In the genomic region with DNA sequence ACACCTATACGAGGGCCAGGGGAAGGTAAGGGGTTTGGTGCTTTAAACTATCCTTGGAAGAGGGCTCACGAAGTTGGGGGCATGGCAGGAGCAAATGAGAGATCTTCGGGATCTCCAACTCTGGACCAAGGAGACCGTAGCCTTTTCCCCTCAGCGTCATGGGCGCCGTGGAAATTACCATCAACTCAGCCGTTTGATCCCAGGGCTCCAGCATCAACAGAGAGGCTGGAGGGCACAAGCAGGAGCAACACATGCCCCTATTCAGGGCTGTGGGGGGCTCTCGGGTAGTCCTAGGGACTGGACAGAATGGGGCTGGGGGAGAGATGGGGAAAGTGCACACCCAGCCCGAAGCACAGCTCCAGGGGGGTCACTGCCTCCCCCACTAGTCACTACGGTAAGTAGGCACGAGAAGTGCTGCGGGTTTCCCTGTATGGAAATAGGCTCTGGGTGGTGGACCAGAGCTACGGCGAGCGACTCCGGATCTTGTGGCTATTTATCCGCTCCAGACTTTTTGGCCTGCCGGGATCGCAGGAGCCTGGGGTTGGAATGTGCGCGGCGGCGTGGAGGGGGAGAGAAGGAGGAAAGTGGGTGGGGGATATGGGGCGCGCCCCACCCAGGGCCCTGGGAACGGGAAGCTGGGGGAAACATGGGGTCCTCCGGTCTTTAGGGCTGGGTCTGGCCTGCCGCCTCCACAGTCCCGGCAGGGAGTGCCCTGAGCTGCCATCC, we compare ENCODE assay signal across 8 cellular contexts. TPM values are rescaled to one million over a fixed set of nuclear protein-coding genes. Genes with fewer than 3 reads are reported as not detected.
A peak's percentile ranks its signal among the peaks of the same experiment; 100 is the strongest.
DNase-seq lines count a peak whose midpoint lies in the region; ATAC-seq, FAIRE-seq and TF ChIP-seq lines count a peak whose summit lies in the region.

No MANE protein-coding gene starts in this region.

- intact Hi-C loops in thyroid gland (cut with DNase I), result no loop called here

- H3K27ac Mint-ChIP-seq in activated T-helper 17 cell treated with anti-CD3 and anti-CD28 coated beads, Interleukin-2, amount 50 U/mL, for 72 hours, result no peak overlapping the region

- peaks cover 15% of the 10 kb centered on the region for H3K27me3 Mint-ChIP-seq in activated T-helper 17 cell treated with anti-CD3 and anti-CD28 coated beads, Interleukin-2, amount 50 U/mL, for 72 hours

- peak overlapping the region; percentile 92 for H2AFZ ChIP-seq in ACC112 (ENCODE audit: low read length, unreplicated experiment)

- 3 to 4% methylated on average over 25 to 30 of the region's 30 CpGs for WGBS in thyroid gland, 2 donors

- no peak overlapping the region for H3K4me3 Mint-ChIP-seq in activated T-helper 17 cell treated with anti-CD3 and anti-CD28 coated beads, Interleukin-2, amount 50 U/mL, for 72 hours

- no peaks in the 10 kb centered on the region for H3K36me3 Mint-ChIP-seq in activated T-helper 17 cell treated with anti-CD3 and anti-CD28 coated beads, Interleukin-2, amount 50 U/mL, for 72 hours (ENCODE audit: low read depth)

- TF ChIP-seq POLR2A in thyroid gland (IDR thresholded peaks at IDR 0.05), result peak in 1 of 2 donors; percentile 23

- H3K27ac ChIP-seq in ACC112 (ENCODE audit: low read depth, low read length) (peak overlapping the region; percentile 62), thyroid gland (peak overlapping the region; percentile 82 to 94 (median 93))

- no peaks in the 10 kb centered on the region for H3K9me3 Mint-ChIP-seq in activated T-helper 17 cell treated with anti-CD3 and anti-CD28 coated beads, Interleukin-2, amount 50 U/mL, for 72 hours

- ATAC-seq in GM19395 (IDR thresholded peaks at IDR 0.05; ENCODE audit: unreplicated experiment), result no peak
- ATAC-seq in activated T-helper 17 cell treated with anti-CD3 and anti-CD28 coated beads, Interleukin-2, amount 50 U/mL, for 72 hours (replicated peaks), result no peak

- peaks cover 25% of the 10 kb centered on the region for H3K79me2 ChIP-seq in ACC112 (ENCODE audit: control insufficient read depth, insufficient read depth, low read length, unreplicated experiment)

- H3K9me3 ChIP-seq in thyroid gland, result no peaks in the 10 kb centered on the region

- no peak for FAIRE-seq in RCC 7860 (lab: Jason Lieb, UNC)

- TF ChIP-seq CTCF in thyroid gland (IDR thresholded peaks at IDR 0.05), result peak in 1 of 6 experiments; percentile 9

- H3K4me1 ChIP-seq in ACC112 (ENCODE audit: control insufficient read depth, insufficient read depth, low read length, unreplicated experiment) (peaks cover 13% of the 10 kb centered on the region), thyroid gland (peaks cover 15 to 19% of the 10 kb centered on the region in 2 donors)

- H3K36me3 ChIP-seq in ACC112 (ENCODE audit: insufficient read depth, low read length) (peaks cover 9% of the 10 kb centered on the region; the same call in 1 of the 2 replicates), thyroid gland (peaks cover 12 to 19% of the 10 kb centered on the region in 2 donors)

- H3K4me3 ChIP-seq in ACC112 (ENCODE audit: low read depth, low read length), result peak overlapping the region; percentile 90
- H3K4me3 ChIP-seq in thyroid gland (replicated peaks in 1 of 3), result peak overlapping the region; percentile 6 to 93 (median 71)

- DNase-seq in HCEC 1CT (peak; percentile 83), RCC 7860 (ENCODE audit: low spot score) (peak; percentile 72), epidermal melanocyte (ENCODE audit: insufficient read length, low spot score) (peak; percentile 94), medulla oblongata (ENCODE audit: extremely low spot score) (peak; percentile 81), thyroid gland (peak; percentile 88)

- no peaks in the 10 kb centered on the region for H3K4me1 Mint-ChIP-seq in activated T-helper 17 cell treated with anti-CD3 and anti-CD28 coated beads, Interleukin-2, amount 50 U/mL, for 72 hours

- H3K27me3 ChIP-seq in ACC112 (ENCODE audit: insufficient read depth, low read length) (no peaks in the 10 kb centered on the region), thyroid gland (no peaks in the 10 kb centered on the region)

RNA-seq across cellular contexts. Expression of a gene that starts 0.5 kb away (rescaled TPM):
- 100 to 1,000 TPM; 452 to 573 (median 527) TPM for total RNA-seq in thyroid gland
- total RNA-seq in activated T-helper 17 cell treated with anti-CD3 and anti-CD28 coated beads, Interleukin-2, amount 50 U/mL, for 72 hours, result under 1 TPM in 1 of 2 donors, not detected in 1; 0.79 TPM

RNA-seq across cellular contexts. Expression of a gene that starts 12.8 kb away (rescaled TPM):
- 100 to 1,000 TPM in 1 of 4 donors, 10 to 100 TPM in 3; 72.3 to 104 (median 77.4) TPM for total RNA-seq in thyroid gland
- total RNA-seq in activated T-helper 17 cell treated with anti-CD3 and anti-CD28 coated beads, Interleukin-2, amount 50 U/mL, for 72 hours, result 10 to 100 TPM; 33.4 to 36.0 TPM

RNA-seq across cellular contexts. Expression of a gene that starts 28.8 kb away (rescaled TPM):
- total RNA-seq in thyroid gland, result 100 to 1,000 TPM; 158 to 273 (median 251) TPM
- 100 to 1,000 TPM; 284 to 292 TPM for total RNA-seq in activated T-helper 17 cell treated with anti-CD3 and anti-CD28 coated beads, Interleukin-2, amount 50 U/mL, for 72 hours

RNA-seq across cellular contexts. Expression of a gene that starts 32.7 kb away (rescaled TPM):
- total RNA-seq in thyroid gland, result 10 to 100 TPM; 35.2 to 63.7 (median 58.5) TPM
- total RNA-seq in activated T-helper 17 cell treated with anti-CD3 and anti-CD28 coated beads, Interleukin-2, amount 50 U/mL, for 72 hours, result 10 to 100 TPM; 15.6 to 17.0 TPM

RNA-seq across cellular contexts. Expression of a gene that starts 38.0 kb away (rescaled TPM):
- total RNA-seq in thyroid gland, result 10 to 100 TPM; 47.0 to 60.9 (median 57.2) TPM
- total RNA-seq in activated T-helper 17 cell treated with anti-CD3 and anti-CD28 coated beads, Interleukin-2, amount 50 U/mL, for 72 hours, result 1 to 10 TPM; 1.0 to 3.7 TPM

Comparison
In these comparisons a context has a peak if more than half of its experiments do, and no peak if none do; other contexts are left out.
1. RNA of a gene that starts 0.5 kb away (total RNA-seq): 452 to 573 TPM in thyroid gland; 0.79 TPM in activated T-helper 17 cell treated with anti-CD3 and anti-CD28 coated beads, Interleukin-2, amount 50 U/mL, for 72 hours; every median in the first group is over 100 times any median in the second.
2. Peak in every context shown above with its lines, with median percentiles within 50 percentile points of each other: DNase-seq.